ENCODE assay signal across 1 cellular context in genomic region chr6:92848459-92848858, GRCh38.
TF ChIP-seq lines count a peak whose summit lies in the region.

No MANE protein-coding gene starts in this region.

TF ChIP-seq in H1, 55 proteins besides CTCF, POLR2A, EP300 and RAD21:
- TF ChIP-seq E2F6 (IDR thresholded peaks at IDR 0.05) (no peak), JUN (IDR thresholded peaks at IDR 0.05; ENCODE audit: low read depth, low read length) (no peak), RNF2 (IDR thresholded peaks at IDR 0.05; ENCODE audit: borderline replicate concordance, low read depth, low read length, missing control alignments, poor library complexity, severe bottlenecking) (no peak), TEAD4 (IDR thresholded peaks at IDR 0.05; ENCODE audit: low read depth, low read length) (no peak), SIN3A (conservative IDR thresholded peaks at IDR 0.05 in 1 of 2, IDR thresholded peaks at IDR 0.05 in 1 of 2; ENCODE audit: low read depth in 1 of 2, low read length in 2 of 2) (no peak), RXRA (IDR thresholded peaks at IDR 0.05; ENCODE audit: insufficient read depth, low read depth, low read length) (no peak), SP4 (IDR thresholded peaks at IDR 0.05; ENCODE audit: low read length) (no peak), EZH2 (IDR thresholded peaks at IDR 0.05; ENCODE audit: low read depth, low read length, severe bottlenecking) (no peak), KDM4A (IDR thresholded peaks at IDR 0.05; ENCODE audit: low read depth, low read length, severe bottlenecking) (no peak), ZNF274 (IDR thresholded peaks at IDR 0.05; ENCODE audit: borderline replicate concordance, extremely low read depth, low read length) (no peak), KDM1A (IDR thresholded peaks at IDR 0.05; ENCODE audit: borderline replicate concordance, low read length) (no peak), NRF1 (IDR thresholded peaks at IDR 0.05; ENCODE audit: low read depth, low read length) (no peak), BRCA1 (IDR thresholded peaks at IDR 0.05; ENCODE audit: low read depth, low read length) (no peak)
- TF ChIP-seq, protein P1, sequence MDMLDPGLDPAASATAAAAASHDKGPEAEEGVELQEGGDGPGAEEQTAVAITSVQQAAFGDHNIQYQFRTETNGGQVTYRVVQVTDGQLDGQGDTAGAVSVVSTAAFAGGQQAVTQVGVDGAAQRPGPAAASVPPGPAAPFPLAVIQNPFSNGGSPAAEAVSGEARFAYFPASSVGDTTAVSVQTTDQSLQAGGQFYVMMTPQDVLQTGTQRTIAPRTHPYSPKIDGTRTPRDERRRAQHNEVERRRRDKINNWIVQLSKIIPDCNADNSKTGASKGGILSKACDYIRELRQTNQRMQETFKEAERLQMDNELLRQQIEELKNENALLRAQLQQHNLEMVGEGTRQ (IDR thresholded peaks at IDR 0.05; ENCODE audit: low read length), result no peak
